In the genomic region with DNA sequence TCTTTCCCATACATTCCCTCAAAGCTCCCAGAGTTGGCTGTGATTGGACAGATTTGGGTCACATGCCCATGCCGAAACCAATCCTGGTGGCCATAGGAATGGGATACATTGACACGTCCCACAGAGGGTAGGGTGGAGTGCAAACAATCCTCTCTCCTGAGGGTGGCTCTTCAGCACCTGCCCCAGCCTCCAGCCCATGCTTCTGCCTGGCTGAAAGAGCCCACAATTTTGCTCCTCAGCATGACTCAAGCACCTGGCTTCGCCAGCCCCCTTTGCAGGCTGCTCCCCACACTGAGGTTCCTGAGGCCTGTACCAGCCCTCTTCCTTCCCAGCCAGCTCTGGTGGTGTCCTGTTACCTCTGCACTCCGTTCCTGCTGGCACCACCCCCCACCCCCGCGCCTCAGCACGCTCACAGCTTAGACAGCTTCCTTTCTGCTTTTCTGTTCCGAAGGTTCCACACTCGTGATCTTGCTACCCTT, we compare ENCODE assay signal across 13 cellular contexts.
DNase-seq lines count a peak whose midpoint lies in the region; ATAC-seq lines count a peak whose summit lies in the region.
"Had no signal": no experiment of that assay in that cellular context is flagged by ENCODE, and none has a peak within 500 bp of the region (broad histone marks: within the 10 kb centered on the region; RNA-seq: fewer than 3 reads in every experiment).

No MANE protein-coding gene starts in this region.

- no peak overlapping the region for H3K27ac ChIP-seq in naive thymus-derived CD4-positive, alpha-beta T cell (ENCODE audit: low read depth, low read length)
- H3K27ac ChIP-seq: right atrium auricular region, SK-N-MC, stomach had no signal

- no peaks in the 10 kb centered on the region for H3K27me3 Mint-ChIP-seq in activated CD8-positive, alpha-beta T cell treated with anti-CD3 and anti-CD28 coated beads, Interleukin-2, amount 10 ng/mL, durations not matched to agents 7 days and 5 days (ENCODE audit: low read depth)
- H3K27me3 Mint-ChIP-seq in naive thymus-derived CD4-positive, alpha-beta T cell = peaks cover 0 to 18% (median 3%) of the 10 kb centered on the region in 5 donors

- H3K36me3 ChIP-seq in naive thymus-derived CD4-positive, alpha-beta T cell (ENCODE audit: control insufficient read depth in 2 of 3, insufficient read depth in 3 of 3, low read length in 3 of 3) = no peaks in the 10 kb centered on the region
- H3K36me3 ChIP-seq: right atrium auricular region, stomach had no signal

- no peak overlapping the region for H3K4me3 ChIP-seq in naive thymus-derived CD4-positive, alpha-beta T cell (ENCODE audit: low read length)
- H3K4me3 ChIP-seq: right atrium auricular region, SK-N-MC, stomach had no signal

- no peaks in the 10 kb centered on the region for H3K36me3 Mint-ChIP-seq in activated CD8-positive, alpha-beta T cell treated with anti-CD3 and anti-CD28 coated beads, Interleukin-2, amount 10 ng/mL, durations not matched to agents 7 days and 5 days (ENCODE audit: low read depth)
- H3K36me3 Mint-ChIP-seq in naive thymus-derived CD4-positive, alpha-beta T cell = no peaks in the 10 kb centered on the region

- POLR2A ChIA-PET in activated CD8-positive, alpha-beta T cell treated with anti-CD3 and anti-CD28 coated beads, Interleukin-2, amount 10 ng/mL, durations not matched to agents 7 days and 5 days (lab: Charles Lee) = no interaction called here
- POLR2A ChIA-PET in naive thymus-derived CD4-positive, alpha-beta T cell (lab: Charles Lee) = interaction anchor here (0.9 kb wide), 1 partner anchor 29 kb away, joined by 3 read pairs; no protein-coding TSS in a partner anchor

- H3K9me3 Mint-ChIP-seq in activated CD8-positive, alpha-beta T cell treated with anti-CD3 and anti-CD28 coated beads, Interleukin-2, amount 10 ng/mL, durations not matched to agents 7 days and 5 days (ENCODE audit: insufficient read depth) = no peaks in the 10 kb centered on the region
- H3K9me3 Mint-ChIP-seq in naive thymus-derived CD4-positive, alpha-beta T cell = peaks cover 0 to 1% (median 0%) of the 10 kb centered on the region in 11 donors

- no peaks in the 10 kb centered on the region for H3K4me1 ChIP-seq in naive thymus-derived CD4-positive, alpha-beta T cell (ENCODE audit: control insufficient read depth in 2 of 2, insufficient read depth in 2 of 2, low read length in 2 of 2)
- H3K4me1 ChIP-seq: right atrium auricular region, stomach had no signal

- H3K4me3 Mint-ChIP-seq in activated CD8-positive, alpha-beta T cell treated with anti-CD3 and anti-CD28 coated beads, Interleukin-2, amount 10 ng/mL, durations not matched to agents 7 days and 5 days = no peak overlapping the region
- peak overlapping the region in 8 of 10 donors; percentile 11 to 72 (median 52) for H3K4me3 Mint-ChIP-seq in naive thymus-derived CD4-positive, alpha-beta T cell

- peak; percentile 52 for ATAC-seq in activated CD8-positive, alpha-beta T cell treated with anti-CD3 and anti-CD28 coated beads, Interleukin-2, amount 10 ng/mL, durations not matched to agents 7 days and 5 days
- ATAC-seq in naive thymus-derived CD4-positive, alpha-beta T cell = no peak

- CTCF ChIA-PET in activated CD8-positive, alpha-beta T cell treated with anti-CD3 and anti-CD28 coated beads, Interleukin-2, amount 10 ng/mL, durations not matched to agents 7 days and 5 days (lab: Charles Lee) = interaction anchor here (1.0 to 6.7 kb wide), 4 partner anchors 8 to 106 kb away, joined by 3 to 72 read pairs (median 5); no protein-coding TSS in a partner anchor
- CTCF ChIA-PET in naive thymus-derived CD4-positive, alpha-beta T cell (lab: Charles Lee) = interaction anchor here (1.8 kb wide), 1 partner anchor 83 kb away, joined by 5 read pairs; no protein-coding TSS in a partner anchor

- DNase-seq in NCI-H748 (lab: John Stamatoyannopoulos, UW; ENCODE audit: unreplicated experiment) = peak; percentile 14
- no peak for DNase-seq in NCI-H748 treated with DMSO at 0.1 percent for 48 hours (lab: John Stamatoyannopoulos, UW)
- DNase-seq in HK-2 (ENCODE audit: unreplicated experiment) = peak; percentile 13
- DNase-seq in activated CD8-positive, alpha-beta T cell treated with anti-CD3 and anti-CD28 coated beads, Interleukin-2, amount 10 ng/mL, durations not matched to agents 7 days and 5 days = peak; percentile 41
- peak in 1 of 9 donors; percentile 19 for DNase-seq in naive thymus-derived CD4-positive, alpha-beta T cell
- no peak for DNase-seq in activated gamma-delta T cell (lab: John Stamatoyannopoulos, UW)
- no peak for DNase-seq in AG08395 (ENCODE audit: low spot score)
- no peak for DNase-seq in stimulated activated naive CD4-positive, alpha-beta T cell treated with Interleukin-2 at 50 U/mL for 16 hours (lab: John Stamatoyannopoulos, UW)
- DNase-seq: activated gamma-delta T cell treated with Interleukin-2 at 50 U/mL for 16 hours, NCI-H1105, stomach had no signal

- peaks cover 12% of the 10 kb centered on the region for H3K4me1 Mint-ChIP-seq in activated CD8-positive, alpha-beta T cell treated with anti-CD3 and anti-CD28 coated beads, Interleukin-2, amount 10 ng/mL, durations not matched to agents 7 days and 5 days (ENCODE audit: low read depth)
- peaks cover 7 to 17% (median 11%) of the 10 kb centered on the region in 7 donors for H3K4me1 Mint-ChIP-seq in naive thymus-derived CD4-positive, alpha-beta T cell

- H3K27ac Mint-ChIP-seq in activated CD8-positive, alpha-beta T cell treated with anti-CD3 and anti-CD28 coated beads, Interleukin-2, amount 10 ng/mL, durations not matched to agents 7 days and 5 days = no peak overlapping the region
- no peak overlapping the region for H3K27ac Mint-ChIP-seq in naive thymus-derived CD4-positive, alpha-beta T cell

- no peaks in the 10 kb centered on the region for H3K9me3 ChIP-seq in naive thymus-derived CD4-positive, alpha-beta T cell (ENCODE audit: control insufficient read depth in 2 of 3, low read length in 3 of 3)
- H3K9me3 ChIP-seq: right atrium auricular region, stomach had no signal

- H3K27me3 ChIP-seq in naive thymus-derived CD4-positive, alpha-beta T cell (ENCODE audit: control insufficient read depth in 2 of 2, insufficient read depth in 2 of 2, low read length in 2 of 2) = no peaks in the 10 kb centered on the region
- H3K27me3 ChIP-seq: right atrium auricular region had no signal

- intact Hi-C loops in naive thymus-derived CD4-positive, alpha-beta T cell (cut with micrococcal nuclease) = no loop called here

Comparison
In these comparisons a context has a peak if more than half of its experiments do, and no peak if none do; other contexts are left out.
1. DNase-seq: peak in NCI-H748 (single experiment), HK-2 (single experiment) and activated CD8-positive, alpha-beta T cell treated with anti-CD3 and anti-CD28 coated beads, Interleukin-2, amount 10 ng/mL, durations not matched to agents 7 days and 5 days (single experiment); none in NCI-H748 treated with DMSO at 0.1 percent for 48 hours (single experiment), activated gamma-delta T cell (single experiment), AG08395 (single experiment) and stimulated activated naive CD4-positive, alpha-beta T cell treated with Interleukin-2 at 50 U/mL for 16 hours (single experiment).